In the genomic region with DNA sequence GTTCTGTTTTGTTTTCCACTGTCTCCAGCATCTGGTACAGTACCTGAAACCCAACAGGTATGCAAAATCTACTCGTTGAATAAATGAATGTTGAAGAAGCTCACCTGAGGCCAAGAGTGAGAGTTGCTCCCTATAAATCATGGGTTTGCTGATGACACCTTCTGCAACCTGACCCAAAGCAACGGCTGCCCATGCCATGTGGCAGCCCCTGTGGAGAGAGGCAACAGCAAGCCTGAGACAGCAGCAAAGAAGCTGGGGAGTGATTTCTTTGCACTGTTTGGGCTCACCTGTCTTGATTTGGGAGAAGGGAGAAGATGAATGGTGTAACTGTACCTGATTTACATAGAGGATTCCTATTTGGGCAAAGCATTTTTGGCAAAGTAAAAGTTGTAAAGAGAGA, we compare ENCODE assay signal across 8 cellular contexts.
"Had no signal": no experiment of that assay in that cellular context is flagged by ENCODE, and none has a peak within 500 bp of the region (broad histone marks: within the 10 kb centered on the region; RNA-seq: fewer than 3 reads in every experiment).

No MANE protein-coding gene starts in this region.

- H3K4me3 ChIP-seq: GM23338, HAP-1, K562 had no signal

- H2AFZ ChIP-seq: GM23338 had no signal

- H3K27ac ChIP-seq: HL-60 had no signal

- H3K9me3 ChIP-seq: HAP-1 had no signal

- H3K27ac Mint-ChIP-seq: GM23338, HFFc6 had no signal

- FAIRE-seq: H1, H54, K562 had no signal

- H3K4me2 ChIP-seq: GM23338 had no signal

- DNase-seq: HFFc6, IMR-90 had no signal

- H3K4me3 Mint-ChIP-seq: GM23338, HFFc6 had no signal

- H3K9me3 Mint-ChIP-seq: GM23338 had no signal

- H3K4me1 Mint-ChIP-seq: GM23338 had no signal
